24 cellular contexts compared by ENCODE assay signal in the genomic region with DNA sequence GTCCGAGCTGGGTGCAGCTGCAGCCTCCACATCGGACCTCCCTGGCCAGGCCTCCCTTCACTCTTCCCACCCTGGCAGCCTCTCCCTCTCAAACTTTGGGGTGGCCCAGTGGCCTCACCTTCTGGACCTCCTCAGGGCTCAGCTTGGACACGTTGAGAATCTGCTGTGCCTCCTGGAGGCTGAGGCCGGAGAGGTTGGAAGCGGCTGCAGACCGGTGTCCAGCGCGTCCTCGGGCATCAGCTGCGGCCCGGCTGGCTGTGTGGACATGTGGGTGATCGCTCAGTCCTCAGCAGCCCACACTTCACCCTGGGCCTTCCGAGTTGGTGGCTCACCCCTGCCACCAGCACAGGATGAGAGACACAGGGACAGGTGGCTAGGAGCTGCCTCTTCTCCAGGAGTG. TPM values are rescaled to one million over a fixed set of nuclear protein-coding genes. Genes with fewer than 3 reads are reported as not detected.
"Had no signal": no experiment of that assay in that cellular context is flagged by ENCODE, and none has a peak within 500 bp of the region (broad histone marks: within the 10 kb centered on the region; RNA-seq: fewer than 3 reads in every experiment).

No MANE protein-coding gene starts in this region.

- H3K9me3 ChIP-seq: esophagus muscularis mucosa, gastrocnemius medialis, heart right ventricle, left lung, psoas muscle, spleen, stomach, thoracic aorta, transverse colon, uterus had no signal

- H3K27ac ChIP-seq: epithelial cell of prostate, esophagus muscularis mucosa, gastrocnemius medialis, heart right ventricle, psoas muscle, spleen, stomach, thoracic aorta, transverse colon had no signal

- H3K4me3 ChIP-seq: esophagus muscularis mucosa, gastrocnemius medialis, heart right ventricle, left lung, lung, psoas muscle, spleen, stomach, thoracic aorta, transverse colon, uterus had no signal

- H3K27me3 ChIP-seq: esophagus muscularis mucosa, gastrocnemius medialis, heart right ventricle, left lung, spleen, stomach, transverse colon, uterus had no signal

- ATAC-seq: effector memory CD8-positive, alpha-beta T cell; gastrocnemius medialis; heart right ventricle; left lung; naive thymus-derived CD4-positive, alpha-beta T cell; psoas muscle; sciatic nerve; stimulated activated naive B cell treated with anti-CD40 and anti-IgM and Interleukin-4, amounts not matched to agents 10 μg/mL and 1 μg/mL and 100 μg/mL, for 72 hours had no signal

- DNase-seq: effector memory CD8-positive, alpha-beta T cell; gastrocnemius medialis; heart right ventricle; hypothalamus; left lung; mesendoderm; naive thymus-derived CD4-positive, alpha-beta T cell; nephron progenitor cell; psoas muscle; retina; spleen; stimulated activated CD4-positive, alpha-beta T cell treated with anti-CD3 and anti-CD28 coated beads, Interleukin-15, amount 100 ng/mL, for 24 hours; stimulated activated CD4-positive, alpha-beta T cell treated with anti-CD3 and anti-CD28 coated beads, Interleukin-1b, Interleukin-23, amount 100 ng/mL, for 48 hours; stimulated activated CD4-positive, alpha-beta T cell treated with anti-CD3 and anti-CD28 coated beads, Interleukin-4, amount 100 ng/mL, for 24 hours; stimulated activated naive B cell treated with anti-CD40 and anti-IgM and Interleukin-4, amounts not matched to agents 10 μg/mL and 1 μg/mL and 100 μg/mL, for 72 hours; stomach; substantia nigra; transverse colon; uterus had no signal

- H3K36me3 ChIP-seq: transverse colon, uterus had no signal

RNA-seq across cellular contexts. Expression of a gene that starts 25.4 kb away (rescaled TPM):
- polyA plus RNA-seq: naive thymus-derived CD4-positive, alpha-beta T cell had no signal
